Comparison of ENCODE assay signal across 20 cellular contexts in genomic region chr3:146138904-146139303, GRCh38. TPM values are rescaled to one million over a fixed set of nuclear protein-coding genes. Genes with fewer than 3 reads are reported as not detected.
A peak's percentile ranks its signal among the peaks of the same experiment; 100 is the strongest.
DNase-seq lines count a peak whose midpoint lies in the region; TF ChIP-seq lines count a peak whose summit lies in the region.
"Had no signal": no experiment of that assay in that cellular context is flagged by ENCODE, and none has a peak within 500 bp of the region (broad histone marks: within the 10 kb centered on the region; RNA-seq: fewer than 3 reads in every experiment).

No MANE protein-coding gene starts in this region.

- H3K9ac ChIP-seq in SK-N-MC (ENCODE audit: insufficient read length) (no peak overlapping the region), stomach smooth muscle (ENCODE audit: low read length in 2 of 2) (no peak overlapping the region)
- H3K9ac ChIP-seq: BLaER1 treated with 17β-estradiol and CSF1 and Interleukin-3, amounts not matched to agents 10 nM and 100 nM; KMS-11 had no signal

- no peak for TF ChIP-seq CTCF in A673 (conservative IDR thresholded peaks at IDR 0.05; ENCODE audit: low read depth, low read length)
- TF ChIP-seq CTCF in hepatocyte (IDR thresholded peaks at IDR 0.05; ENCODE audit: poor library complexity), result no peak

- no peaks in the 10 kb centered on the region for H4K20me1 ChIP-seq in hepatocyte (ENCODE audit: insufficient read depth, poor library complexity, severe bottlenecking)
- H4K20me1 ChIP-seq: BLaER1 treated with 17β-estradiol and CSF1 and Interleukin-3, amounts not matched to agents 10 nM and 100 nM had no signal

- H3K27ac ChIP-seq in A673 (ENCODE audit: low read depth, low read length, poor library complexity, severe bottlenecking) (no peak overlapping the region), SK-N-MC (peak overlapping the region; percentile 62), hepatocyte (no peak overlapping the region), stomach smooth muscle (ENCODE audit: low read length) (peak overlapping the region; percentile 42)
- H3K27ac ChIP-seq: BLaER1 treated with 17β-estradiol and CSF1 and Interleukin-3, amounts not matched to agents 10 nM and 100 nM; KMS-11; PC-9; RWPE1 had no signal

- no peaks in the 10 kb centered on the region for H3K9me3 ChIP-seq in A673 (ENCODE audit: low read depth, low read length, poor library complexity, severe bottlenecking)
- no peaks in the 10 kb centered on the region; the same call in 1 of the 2 replicates for H3K9me3 ChIP-seq in SK-N-MC (ENCODE audit: low read depth, low read length)
- no peaks in the 10 kb centered on the region for H3K9me3 ChIP-seq in hepatocyte (ENCODE audit: low read depth)
- H3K9me3 ChIP-seq in stomach smooth muscle (ENCODE audit: control insufficient read depth in 2 of 2, low read length in 2 of 2), result no peaks in the 10 kb centered on the region
- H3K9me3 ChIP-seq: A549; BLaER1 treated with 17β-estradiol and CSF1 and Interleukin-3, amounts not matched to agents 10 nM and 100 nM had no signal

- no peaks in the 10 kb centered on the region for H3K27me3 ChIP-seq in A673 (replicated peaks; ENCODE audit: insufficient read depth, low read depth, low read length, poor library complexity)
- no peaks in the 10 kb centered on the region for H3K27me3 ChIP-seq in hepatocyte
- H3K27me3 ChIP-seq in stomach smooth muscle (ENCODE audit: control insufficient read depth in 1 of 2, insufficient read depth in 2 of 2, low read length in 2 of 2), result no peaks in the 10 kb centered on the region
- H3K27me3 ChIP-seq: BLaER1 treated with 17β-estradiol and CSF1 and Interleukin-3, amounts not matched to agents 10 nM and 100 nM had no signal

- H3K4me2 ChIP-seq in hepatocyte, result peak overlapping the region; percentile 20
- H3K4me2 ChIP-seq: A549; BLaER1 treated with 17β-estradiol and CSF1 and Interleukin-3, amounts not matched to agents 10 nM and 100 nM; KMS-11; PC-9 had no signal

- no peak overlapping the region for H2AFZ ChIP-seq in hepatocyte
- H2AFZ ChIP-seq: PC-9 had no signal

- H3K4me3 ChIP-seq in A673 (ENCODE audit: low read depth, low read length, poor library complexity, severe bottlenecking), result no peak overlapping the region
- no peak overlapping the region for H3K4me3 ChIP-seq in SK-N-MC
- H3K4me3 ChIP-seq in hepatocyte, result no peak overlapping the region
- H3K4me3 ChIP-seq in stomach smooth muscle (ENCODE audit: low read length in 2 of 2), result no peak overlapping the region
- H3K4me3 ChIP-seq: A549; BLaER1 treated with 17β-estradiol and CSF1 and Interleukin-3, amounts not matched to agents 10 nM and 100 nM; PC-9 had no signal

- peaks cover 89% of the 10 kb centered on the region for H3K79me2 ChIP-seq in hepatocyte

- DNase-seq in A673 (ENCODE audit: low spot score), result peak; percentile 39
- DNase-seq in SK-N-MC (ENCODE audit: low read depth, low spot score), result no peak
- DNase-seq in hepatocyte (ENCODE audit: low spot score), result no peak
- DNase-seq in AG20443 (ENCODE audit: low spot score), result no peak
- DNase-seq in islet precursor cell, result no peak
- no peak for DNase-seq in NCI-H1048 (lab: John Stamatoyannopoulos, UW)
- DNase-seq: CD8-positive, alpha-beta memory T cell; DMS79; H9; MV-4-11; NCI-H1417; NCI-H187 treated with DMSO at 0.1 percent for 48 hours; NCI-H2227 treated with DMSO at 0.1 percent for 48 hours; NCI-H510A treated with DMSO at 0.1 percent for 48 hours; PC-9 had no signal

- POLR2A ChIA-PET in A673 (lab: Charles Lee; ENCODE audit: low non-redundant PET), result no interaction called here

- WGBS in hepatocyte (ENCODE audit: low lambda C conversion rate, missing lambda C conversion rate), result 63% methylated on average over 2 of the region's 2 CpGs

- BruUV-seq in A673 (replicated peaks; lab: Mats Ljungman, UMichigan), result no TSS peak

- no peaks in the 10 kb centered on the region for H3K36me3 ChIP-seq in A673 (ENCODE audit: insufficient read depth, low read length, poor library complexity, severe bottlenecking)
- H3K36me3 ChIP-seq in SK-N-MC (ENCODE audit: insufficient read depth, low read length), result peaks cover 4% of the 10 kb centered on the region
- H3K36me3 ChIP-seq in hepatocyte (replicated peaks; ENCODE audit: insufficient read depth, low read depth), result no peaks in the 10 kb centered on the region
- no peaks in the 10 kb centered on the region for H3K36me3 ChIP-seq in stomach smooth muscle (ENCODE audit: control insufficient read depth in 2 of 2, insufficient read depth in 2 of 2, low read length in 2 of 2)
- H3K36me3 ChIP-seq: BLaER1 treated with 17β-estradiol and CSF1 and Interleukin-3, amounts not matched to agents 10 nM and 100 nM had no signal

- CTCF ChIA-PET in A673 (lab: Charles Lee), result no interaction called here

- no peaks in the 10 kb centered on the region for H3K9me2 ChIP-seq in hepatocyte (replicated peaks; ENCODE audit: insufficient read depth)

- intact Hi-C loops in A673 (cut with micrococcal nuclease; ENCODE audit: unreplicated experiment), result loop anchor here (5.0 kb wide), 1 partner anchor 62 kb away; no protein-coding TSS in a partner anchor

- peaks cover 69% of the 10 kb centered on the region for H3K4me1 ChIP-seq in A673 (ENCODE audit: insufficient read depth, low read length, poor library complexity, severe bottlenecking)
- peaks cover 31% of the 10 kb centered on the region for H3K4me1 ChIP-seq in hepatocyte (ENCODE audit: insufficient read depth)
- H3K4me1 ChIP-seq in stomach smooth muscle (ENCODE audit: control insufficient read depth, insufficient read depth, low read length), result peaks cover 14% of the 10 kb centered on the region
- H3K4me1 ChIP-seq: BLaER1 treated with 17β-estradiol and CSF1 and Interleukin-3, amounts not matched to agents 10 nM and 100 nM had no signal

RNA-seq across cellular contexts. Expression of gene PLOD2, which starts 22.1 kb away (rescaled TPM):
- total RNA-seq in A673 (2021) (34.6 and 35.2 TPM in 2 replicates), hepatocyte (148 and 155 TPM in 2 replicates)
- polyA plus RNA-seq in hepatocyte, result 93.8 and 97.3 TPM in 2 replicates
- polyA plus RNA-seq: CD8-positive, alpha-beta memory T cell had no signal

Comparison
In these comparisons a context has a peak if more than half of its experiments do, and no peak if none do; other contexts are left out.
1. H3K27ac ChIP-seq: peak in SK-N-MC (single experiment) and stomach smooth muscle (single experiment); none in A673 (single experiment) and hepatocyte (single experiment).